ENCODE assay signal across 8 cellular contexts in genomic region chr19:7068599-7068998, GRCh38. TPM values are rescaled to one million over a fixed set of nuclear protein-coding genes. Genes with fewer than 3 reads are reported as not detected.
DNase-seq lines count a peak whose midpoint lies in the region; ATAC-seq and TF ChIP-seq lines count a peak whose summit lies in the region.
"Had no signal": no experiment of that assay in that cellular context is flagged by ENCODE, and none has a peak within 500 bp of the region (broad histone marks: within the 10 kb centered on the region; RNA-seq: fewer than 3 reads in every experiment).

No MANE protein-coding gene starts in this region.

- no peak overlapping the region for H3K23ac ChIP-seq in trophoblast cell (ENCODE audit: low read length)

- H2AFZ ChIP-seq in trophoblast cell (ENCODE audit: insufficient read depth, low read length, poor library complexity): no peak overlapping the region

- peak overlapping the region; percentile 54 for H3K4me2 ChIP-seq in trophoblast cell (ENCODE audit: low read length)

- H3K4ac ChIP-seq in trophoblast cell (ENCODE audit: low read depth, low read length): no peak overlapping the region

- WGBS in HUES64: 83% methylated on average over 3 of the region's 6 CpGs
- 72 to 91% methylated on average over 4 to 6 of the region's 6 CpGs for WGBS in body of pancreas, 2 donors
- no CpG with 5 or more reads among the region's 6 CpGs for WGBS in trophoblast cell (ENCODE audit: extremely low coverage, insufficient coverage, insufficient read length)
- WGBS in lower leg skin, 2 donors: 84 to 85% methylated on average over 6 of the region's 6 CpGs

- H3K4me1 ChIP-seq in HUES64 (ENCODE audit: insufficient read depth, low read length) (peaks cover 5% of the 10 kb centered on the region; the same call in 1 of the 2 replicates), body of pancreas (peaks cover 12% of the 10 kb centered on the region), trophoblast cell (ENCODE audit: control insufficient read depth in 1 of 2, insufficient read depth in 2 of 2, low read length in 2 of 2) (peaks cover 2 to 3% of the 10 kb centered on the region in 2 experiments)

- H3K9ac ChIP-seq in HUES64 (ENCODE audit: low read depth, low read length) (no peak overlapping the region), trophoblast cell (ENCODE audit: low read length) (no peak overlapping the region)

- no peak overlapping the region for H2BK12ac ChIP-seq in trophoblast cell (ENCODE audit: low read length)

- H3K14ac ChIP-seq in trophoblast cell (ENCODE audit: low read length): no peak overlapping the region

- H3K27me3 ChIP-seq in HUES64 (ENCODE audit: insufficient read depth, low read length) (no peaks in the 10 kb centered on the region), body of pancreas (no peaks in the 10 kb centered on the region), trophoblast cell (ENCODE audit: insufficient read depth, low read length) (no peaks in the 10 kb centered on the region)

- no peak overlapping the region for H2BK5ac ChIP-seq in trophoblast cell (ENCODE audit: low read depth, low read length, poor library complexity)

- H4K12ac ChIP-seq in trophoblast cell (ENCODE audit: low read depth, low read length): no peak overlapping the region

- H4K91ac ChIP-seq in trophoblast cell (ENCODE audit: low read depth, low read length): no peak overlapping the region

- H3K4me3 ChIP-seq in HUES64 (ENCODE audit: low read length) (peak overlapping the region; percentile 98), body of pancreas (no peak overlapping the region), trophoblast cell (ENCODE audit: low read depth, low read length) (no peak overlapping the region), lower leg skin (ENCODE audit: low read depth, poor library complexity, severe bottlenecking) (no peak overlapping the region)

- H2BK120ac ChIP-seq in trophoblast cell (ENCODE audit: insufficient read depth, low read length, poor library complexity): no peak overlapping the region

- TF ChIP-seq CTCF in body of pancreas (IDR thresholded peaks at IDR 0.05): no peak
- no peak for TF ChIP-seq CTCF in lower leg skin (IDR thresholded peaks at IDR 0.05)

- H3K27ac ChIP-seq in HUES64 (ENCODE audit: low read depth, low read length) (no peak overlapping the region), body of pancreas (peak overlapping the region; percentile 12 to 94 (median 67)), trophoblast cell (ENCODE audit: low read depth, low read length) (no peak overlapping the region)

- ATAC-seq in body of pancreas (no peak), HG03571 (IDR thresholded peaks at IDR 0.05; ENCODE audit: unreplicated experiment) (no peak)

- peaks cover 4% of the 10 kb centered on the region for H3K79me2 ChIP-seq in trophoblast cell (ENCODE audit: control insufficient read depth, insufficient read depth, low read length, poor library complexity)

- intact Hi-C loops in body of pancreas (cut with DNase I) (no loop called here), lower leg skin (cut with DNase I; ENCODE audit: low total_unique reads) (no loop called here)

- H3K36me3 ChIP-seq in HUES64 (ENCODE audit: insufficient read depth, low read length) (peaks cover 21% of the 10 kb centered on the region), body of pancreas (replicated peaks in 1 of 2; ENCODE audit: insufficient read depth in 1 of 2, low read depth in 2 of 2) (peaks cover 3 to 15% of the 10 kb centered on the region in 2 donors), trophoblast cell (ENCODE audit: control insufficient read depth in 1 of 2, insufficient read depth in 2 of 2, low read length in 2 of 2) (peaks cover 10 to 13% of the 10 kb centered on the region in 2 experiments)

- H3K9me3 ChIP-seq in HUES64 (ENCODE audit: insufficient read depth, low read depth, low read length) (peaks cover 29% of the 10 kb centered on the region), body of pancreas (no peaks in the 10 kb centered on the region), trophoblast cell (ENCODE audit: insufficient read depth, low read depth, low read length) (peaks cover 4% of the 10 kb centered on the region)

- no peak for TF ChIP-seq POLR2A in body of pancreas (IDR thresholded peaks at IDR 0.05)
- no peak for TF ChIP-seq POLR2A in lower leg skin (IDR thresholded peaks at IDR 0.05)

- H2AK5ac ChIP-seq in trophoblast cell (ENCODE audit: low read length): no peak overlapping the region

- H3K79me1 ChIP-seq in trophoblast cell (ENCODE audit: low read length): peaks cover 6% of the 10 kb centered on the region

- H4K8ac ChIP-seq in trophoblast cell (ENCODE audit: low read depth, low read length): peak overlapping the region; percentile 85

- DNase-seq in body of pancreas (no peak), trophoblast cell (no peak), foreskin melanocyte (no peak), lower leg skin (ENCODE audit: low spot score in 2 of 2) (no peak)

- no peak overlapping the region for H3K18ac ChIP-seq in trophoblast cell (ENCODE audit: low read length)

RNA-seq across cellular contexts. Expression of gene ZNF557, which starts 0.9 kb away (rescaled TPM):
- polyA plus RNA-seq in HUES64 (2013, experiment 1 of 2): 3.4 TPM
- polyA plus RNA-seq in HUES64 (2013, experiment 2 of 2): 3.7 TPM
- total RNA-seq in body of pancreas: 1 to 10 TPM; 6.5 to 6.6 TPM
- 5.7 TPM in 2 replicates for polyA plus RNA-seq in trophoblast cell (2013)
- total RNA-seq in lower leg skin: 10 to 100 TPM in 1 of 4 donors, 1 to 10 TPM in 3; 7.0 to 11.3 (median 9.4) TPM

RNA-seq across cellular contexts. Expression of gene MBD3L3, which starts 10.1 kb away (rescaled TPM):
- not detected for polyA plus RNA-seq in HUES64 (2013, experiment 1 of 2)
- not detected for polyA plus RNA-seq in HUES64 (2013, experiment 2 of 2)
- total RNA-seq in body of pancreas (not detected), lower leg skin (not detected)
- not detected in 2 replicates for polyA plus RNA-seq in trophoblast cell (2013)
- total RNA-seq: activated naive CD4-positive, alpha-beta T cell treated with anti-CD3 and anti-CD28 coated beads, Interleukin-2, amount 50 U/mL, for 72 hours; myocyte had no signal

RNA-seq across cellular contexts. Expression of gene MBD3L2, which starts 19.5 kb away (rescaled TPM):
- not detected for polyA plus RNA-seq in HUES64 (2013, experiment 1 of 2)
- polyA plus RNA-seq in HUES64 (2013, experiment 2 of 2): not detected
- not detected for total RNA-seq in body of pancreas
- not detected in 2 replicates for polyA plus RNA-seq in trophoblast cell (2013)
- total RNA-seq in lower leg skin: not detected
- total RNA-seq: activated naive CD4-positive, alpha-beta T cell treated with anti-CD3 and anti-CD28 coated beads, Interleukin-2, amount 50 U/mL, for 72 hours; myocyte had no signal

RNA-seq across cellular contexts. Expression of gene MBD3L4, which starts 28.6 kb away (rescaled TPM):
- polyA plus RNA-seq in HUES64 (2013, experiment 1 of 2): not detected
- not detected for polyA plus RNA-seq in HUES64 (2013, experiment 2 of 2)
- total RNA-seq in body of pancreas (not detected), lower leg skin (not detected)
- not detected in 2 replicates for polyA plus RNA-seq in trophoblast cell (2013)
- total RNA-seq: activated naive CD4-positive, alpha-beta T cell treated with anti-CD3 and anti-CD28 coated beads, Interleukin-2, amount 50 U/mL, for 72 hours; myocyte had no signal

RNA-seq across cellular contexts. Expression of gene MBD3L5, which starts 38.2 kb away (rescaled TPM):
- not detected for polyA plus RNA-seq in HUES64 (2013, experiment 1 of 2)
- polyA plus RNA-seq in HUES64 (2013, experiment 2 of 2): not detected
- total RNA-seq in body of pancreas: not detected
- not detected in 2 replicates for polyA plus RNA-seq in trophoblast cell (2013)
- total RNA-seq in lower leg skin: not detected
- total RNA-seq: activated naive CD4-positive, alpha-beta T cell treated with anti-CD3 and anti-CD28 coated beads, Interleukin-2, amount 50 U/mL, for 72 hours; myocyte had no signal

Comparison
In these comparisons a context has a peak if more than half of its experiments do, and no peak if none do; other contexts are left out.
1. H3K27ac ChIP-seq: peak in body of pancreas (4 of 4); none in HUES64 (single experiment) and trophoblast cell (single experiment).